In genomic region chr9:131419029-131419614, GRCh38 we compare ENCODE assay signal across 9 cellular contexts. TPM values are rescaled to one million over a fixed set of nuclear protein-coding genes. Genes with fewer than 3 reads are reported as not detected.
DNase-seq lines count a peak whose midpoint lies in the region; ATAC-seq, FAIRE-seq and TF ChIP-seq lines count a peak whose summit lies in the region.
"Had no signal": no experiment of that assay in that cellular context is flagged by ENCODE, and none has a peak within 500 bp of the region (broad histone marks: within the 10 kb centered on the region; RNA-seq: fewer than 3 reads in every experiment).

No MANE protein-coding gene starts in this region.

- BruUV-seq in Panc1 (replicated peaks; lab: Mats Ljungman, UMichigan) = no TSS peak

- no peaks in the 10 kb centered on the region for H3K27me3 Mint-ChIP-seq in CD4-positive, alpha-beta T cell

- FAIRE-seq in pancreas (lab: Jason Lieb, UNC) = no peak

- CTCF ChIA-PET in CD4-positive, alpha-beta T cell (lab: Charles Lee) = no interaction called here
- CTCF ChIA-PET in Panc1 (lab: Charles Lee) = interaction anchor here (0.6 kb wide), 1 partner anchor 41 kb away, joined by 4 read pairs; no protein-coding TSS in a partner anchor

- WGBS in pancreas, 2 donors = 53 to 64% methylated on average over 8 of the region's 8 CpGs

- H3K4me3 Mint-ChIP-seq in CD4-positive, alpha-beta T cell = peak overlapping the region; percentile 23

- H3K9me3 ChIP-seq in CD4-positive, alpha-beta T cell (ENCODE audit: control insufficient read depth, low read length) = no peaks in the 10 kb centered on the region
- H3K9me3 ChIP-seq in Panc1 (ENCODE audit: control insufficient read depth, insufficient read depth, low read depth, low read length) = no peaks in the 10 kb centered on the region
- no peaks in the 10 kb centered on the region for H3K9me3 ChIP-seq in pancreas

- H3K27ac Mint-ChIP-seq in CD4-positive, alpha-beta T cell = peak overlapping the region; percentile 70

- no peaks in the 10 kb centered on the region for H3K36me3 ChIP-seq in Panc1 (ENCODE audit: control insufficient read depth, insufficient read depth, low read length)
- H3K36me3 ChIP-seq in pancreas = no peaks in the 10 kb centered on the region

- DNase-seq in CD4-positive, alpha-beta T cell = no peak
- DNase-seq in Panc1 (ENCODE audit: low read depth, low spot score) (no peak), dorsolateral prefrontal cortex (no peak), pancreas (no peak), GM10266 (ENCODE audit: extremely low spot score) (no peak), omental fat pad (ENCODE audit: low spot score) (no peak)
- DNase-seq in activated CD8-positive, alpha-beta memory T cell treated with anti-CD3 and anti-CD28 coated beads, Interleukin-2, amount 50 U/mL, for 4 hours = no peak
- DNase-seq: NCI-H524 treated with DMSO at 0.1 percent for 48 hours had no signal

- H3K36me3 Mint-ChIP-seq in CD4-positive, alpha-beta T cell (ENCODE audit: low read depth) = peaks cover 61% of the 10 kb centered on the region

- no peak for TF ChIP-seq CTCF in CD4-positive, alpha-beta T cell (IDR thresholded peaks at IDR 0.05)
- TF ChIP-seq CTCF in Panc1 (IDR thresholded peaks at IDR 0.05) = no peak
- no peak for TF ChIP-seq CTCF in dorsolateral prefrontal cortex (IDR thresholded peaks at IDR 0.05 in 54 of 56, conservative IDR thresholded peaks at IDR 0.05 in 2 of 56; ENCODE audit: low read depth in 1 of 56, partially characterized antibody in 56 of 56)
- TF ChIP-seq CTCF in pancreas (IDR thresholded peaks at IDR 0.05) = no peak
- no peak for TF ChIP-seq CTCF in GM10266 (IDR thresholded peaks at IDR 0.05; ENCODE audit: control insufficient read depth, insufficient read depth, low read depth, missing control alignments)
- no peak for TF ChIP-seq CTCF in omental fat pad (IDR thresholded peaks at IDR 0.05)

- no peaks in the 10 kb centered on the region for H3K9me3 Mint-ChIP-seq in CD4-positive, alpha-beta T cell

- in situ Hi-C loops in Panc1 (cut with HindIII; ENCODE audit: low pct_unique_long_range_greater_than_20kb, low sequenced_read_pairs) = no loop called here

- peaks cover 93% of the 10 kb centered on the region for H3K4me1 Mint-ChIP-seq in CD4-positive, alpha-beta T cell (ENCODE audit: low read depth)

- POLR2A ChIA-PET in CD4-positive, alpha-beta T cell (lab: Charles Lee) = interaction anchor here (1.8 to 2.5 kb wide), 3 partner anchors 13 to 46 kb away, joined by 6 to 18 read pairs (median 8); no protein-coding TSS in a partner anchor
- POLR2A ChIA-PET in Panc1 (lab: Charles Lee) = no interaction called here

- H3K4me3 ChIP-seq in Panc1 (ENCODE audit: low read depth in 2 of 2, low read length in 2 of 2) (no peak overlapping the region), dorsolateral prefrontal cortex (peak overlapping the region in 15 of 59 donors; percentile 0 to 42 (median 10)), pancreas (no peak overlapping the region)

- H3K4me1 ChIP-seq in Panc1 (ENCODE audit: control insufficient read depth, insufficient read depth, low read length) (peaks cover 68% of the 10 kb centered on the region), pancreas (peaks cover 43 to 59% (median 55%) of the 10 kb centered on the region in 3 donors)

- no peak overlapping the region for H3K27ac ChIP-seq in CD4-positive, alpha-beta T cell (ENCODE audit: low read depth, low read length)
- H3K27ac ChIP-seq in Panc1 (ENCODE audit: low read length) = peak overlapping the region; percentile 34; the same call in 1 of the 2 replicates
- H3K27ac ChIP-seq in dorsolateral prefrontal cortex = peak overlapping the region; percentile 48 to 96 (median 90)
- H3K27ac ChIP-seq in pancreas = peak overlapping the region; percentile 25 to 85 (median 50)

- no peaks in the 10 kb centered on the region for H3K27me3 ChIP-seq in CD4-positive, alpha-beta T cell (ENCODE audit: control insufficient read depth, insufficient read depth, low read length)
- no peaks in the 10 kb centered on the region for H3K27me3 ChIP-seq in Panc1 (ENCODE audit: control insufficient read depth, insufficient read depth, low read length)
- no peaks in the 10 kb centered on the region for H3K27me3 ChIP-seq in dorsolateral prefrontal cortex
- H3K27me3 ChIP-seq in pancreas = no peaks in the 10 kb centered on the region

- intact Hi-C loops in CD4-positive, alpha-beta T cell (cut with DNase I, micrococcal nuclease) = no loop called here
- intact Hi-C loops in Panc1 (cut with micrococcal nuclease; ENCODE audit: unreplicated experiment) (no loop called here), dorsolateral prefrontal cortex (cut with DNase I) (no loop called here), pancreas (cut with DNase I) (no loop called here)

- no peak for ATAC-seq in CD4-positive, alpha-beta T cell (ENCODE audit: poor library complexity)
- ATAC-seq in Panc1 = no peak
- ATAC-seq in pancreas = no peak
- ATAC-seq in HG03469 (IDR thresholded peaks at IDR 0.05; ENCODE audit: unreplicated experiment) = no peak
- no peak for ATAC-seq in omental fat pad (ENCODE audit: low FRiP score)

RNA-seq across cellular contexts. Expression of gene PRRC2B, which starts 25.2 kb away (rescaled TPM):
- 100 to 1,000 TPM; 256 to 268 TPM for total RNA-seq in CD4-positive, alpha-beta T cell
- total RNA-seq in Panc1 (2021; ENCODE audit: unreplicated experiment) (200 TPM), dorsolateral prefrontal cortex (100 to 1,000 TPM; 234 to 434 (median 347) TPM), pancreas (100 to 1,000 TPM in 2 of 6 donors, 10 to 100 TPM in 4; 67.4 to 132 (median 94.9) TPM), omental fat pad (100 to 1,000 TPM in 2 of 4 donors, 10 to 100 TPM in 2; 80.7 to 126 (median 100) TPM)
- 124 TPM for polyA plus RNA-seq in Panc1 (2012; ENCODE audit: insufficient read length)
- 10 to 100 TPM; 44.8 to 77.9 TPM for polyA plus RNA-seq in pancreas
